Comparison of ENCODE assay signal across 16 cellular contexts in genomic region chr17:70369296-70369855, GRCh38.
"Had no signal": no experiment of that assay in that cellular context is flagged by ENCODE, and none has a peak within 500 bp of the region (broad histone marks: within the 10 kb centered on the region; RNA-seq: fewer than 3 reads in every experiment).

No MANE protein-coding gene starts in this region.

- H3K27me3 ChIP-seq: cardiac muscle cell, esophagus muscularis mucosa, right lobe of liver, transverse colon had no signal

- ATAC-seq: left colon; lower lobe of right lung; psoas muscle; right lobe of liver; stimulated activated naive CD8-positive, alpha-beta T cell treated with anti-CD3 and anti-CD28 coated beads, Interleukin-15, Interleukin-2, amounts not matched to agents 100 U/mL and 50 U/mL, for 24 hours; T-helper 17 cell had no signal

- H3K4me1 ChIP-seq: esophagus muscularis mucosa, lower lobe of right lung, psoas muscle, right lobe of liver had no signal

- H3K4me3 ChIP-seq: cardiac muscle cell, esophagus muscularis mucosa, lower lobe of right lung, psoas muscle, right lobe of liver, transverse colon had no signal

- DNase-seq: activated CD4-positive, alpha-beta T cell treated with anti-CD3 and anti-CD28 coated beads for 4 hours; activated CD8-positive, alpha-beta memory T cell treated with anti-CD3 and anti-CD28 coated beads, Interleukin-2, amount 50 U/mL, for 48 hours; activated naive CD8-positive, alpha-beta T cell treated with anti-CD3 and anti-CD28 coated beads, Interleukin-2, amount 10 ng/mL, durations not matched to agents 7 days and 5 days; anterior cingulate cortex; glutamatergic neuron; hypothalamus; left colon; lower lobe of right lung; midbrain; psoas muscle; right lobe of liver; stimulated activated naive CD8-positive, alpha-beta T cell treated with anti-CD3 and anti-CD28 coated beads, Interleukin-15, Interleukin-2, amounts not matched to agents 100 U/mL and 50 U/mL, for 24 hours; T-helper 17 cell; transverse colon had no signal

- H3K27ac ChIP-seq: cardiac muscle cell, esophagus muscularis mucosa, lower lobe of right lung, psoas muscle, right lobe of liver, transverse colon had no signal

- H3K36me3 ChIP-seq: cardiac muscle cell, esophagus muscularis mucosa, lower lobe of right lung, right lobe of liver, transverse colon had no signal

- H3K9me3 ChIP-seq: esophagus muscularis mucosa, lower lobe of right lung, right lobe of liver, transverse colon had no signal
